ENCODE assay signal across 1 cellular context in the genomic region with DNA sequence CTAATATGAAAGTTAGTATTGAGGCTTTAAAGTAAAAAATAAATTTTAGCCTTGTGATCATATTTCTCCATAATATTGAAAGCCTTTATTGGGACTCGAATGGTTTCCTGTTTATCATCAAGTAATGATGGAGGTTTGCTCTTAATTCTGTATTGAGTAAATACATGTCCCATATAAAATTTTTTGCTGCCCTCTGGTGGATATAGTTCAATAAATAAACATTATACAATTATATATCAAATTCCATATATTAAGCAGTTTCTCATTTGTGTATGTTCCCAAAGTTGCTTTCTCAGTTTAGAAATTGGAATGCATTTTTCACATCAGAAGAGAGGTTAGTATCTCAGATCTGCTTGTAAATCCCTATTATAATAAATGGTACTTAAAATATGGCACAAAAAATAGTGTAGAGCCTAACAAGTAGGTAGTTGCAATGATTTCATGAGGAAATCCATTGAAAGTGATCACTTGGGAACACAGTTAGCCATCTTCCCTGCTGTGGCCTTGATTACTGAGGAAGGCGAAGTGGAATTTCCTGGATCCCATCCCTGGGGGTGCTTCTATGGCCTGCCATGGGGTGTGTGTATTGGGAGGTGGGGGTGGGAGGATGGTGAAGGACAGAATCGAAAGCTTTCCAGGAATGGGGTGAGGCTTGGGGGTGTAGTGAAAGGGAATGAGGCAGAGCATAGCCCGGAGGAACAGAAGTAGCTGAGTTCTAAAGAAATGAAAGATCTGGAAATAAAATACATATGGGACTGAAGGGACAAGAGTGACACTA.
TF ChIP-seq lines count a peak whose summit lies in the region.

No MANE protein-coding gene starts in this region.

TF ChIP-seq in GM23338, 12 proteins besides CTCF, POLR2A, EP300 and RAD21 (continued from another document):
- TF ChIP-seq ZNF331 (CRISPR knock-in tag; IDR thresholded peaks at IDR 0.05; ENCODE audit: low read depth), result no peak
